Comparison of ENCODE assay signal across 1 cellular context in genomic region chr15:40264321-40265153, GRCh38.
TF ChIP-seq lines count a peak whose summit lies in the region.

No MANE protein-coding gene starts in this region.

TF ChIP-seq in H1, 55 proteins besides CTCF, POLR2A, EP300 and RAD21:
- TF ChIP-seq EGR1 (IDR thresholded peaks at IDR 0.05; ENCODE audit: borderline replicate concordance, low read depth, low read length) (no peak), SIX5 (IDR thresholded peaks at IDR 0.05; ENCODE audit: low read depth, low read length) (no peak), SP1 (IDR thresholded peaks at IDR 0.05; ENCODE audit: low read depth, low read length) (no peak), CEBPB (IDR thresholded peaks at IDR 0.05; ENCODE audit: low read depth, low read length) (no peak), JUND (IDR thresholded peaks at IDR 0.05; ENCODE audit: low read length) (no peak), TCF12 (IDR thresholded peaks at IDR 0.05; ENCODE audit: low read depth, low read length) (no peak), SP4 (IDR thresholded peaks at IDR 0.05; ENCODE audit: low read length) (no peak), YY1 (IDR thresholded peaks at IDR 0.05; ENCODE audit: low read depth, low read length) (no peak), GTF2F1 (IDR thresholded peaks at IDR 0.05; ENCODE audit: borderline replicate concordance, low read depth, low read length) (no peak), TAF1 (IDR thresholded peaks at IDR 0.05; ENCODE audit: low read depth, low read length) (no peak), KDM4A (IDR thresholded peaks at IDR 0.05; ENCODE audit: low read depth, low read length, severe bottlenecking) (no peak)
